In the genomic region with DNA sequence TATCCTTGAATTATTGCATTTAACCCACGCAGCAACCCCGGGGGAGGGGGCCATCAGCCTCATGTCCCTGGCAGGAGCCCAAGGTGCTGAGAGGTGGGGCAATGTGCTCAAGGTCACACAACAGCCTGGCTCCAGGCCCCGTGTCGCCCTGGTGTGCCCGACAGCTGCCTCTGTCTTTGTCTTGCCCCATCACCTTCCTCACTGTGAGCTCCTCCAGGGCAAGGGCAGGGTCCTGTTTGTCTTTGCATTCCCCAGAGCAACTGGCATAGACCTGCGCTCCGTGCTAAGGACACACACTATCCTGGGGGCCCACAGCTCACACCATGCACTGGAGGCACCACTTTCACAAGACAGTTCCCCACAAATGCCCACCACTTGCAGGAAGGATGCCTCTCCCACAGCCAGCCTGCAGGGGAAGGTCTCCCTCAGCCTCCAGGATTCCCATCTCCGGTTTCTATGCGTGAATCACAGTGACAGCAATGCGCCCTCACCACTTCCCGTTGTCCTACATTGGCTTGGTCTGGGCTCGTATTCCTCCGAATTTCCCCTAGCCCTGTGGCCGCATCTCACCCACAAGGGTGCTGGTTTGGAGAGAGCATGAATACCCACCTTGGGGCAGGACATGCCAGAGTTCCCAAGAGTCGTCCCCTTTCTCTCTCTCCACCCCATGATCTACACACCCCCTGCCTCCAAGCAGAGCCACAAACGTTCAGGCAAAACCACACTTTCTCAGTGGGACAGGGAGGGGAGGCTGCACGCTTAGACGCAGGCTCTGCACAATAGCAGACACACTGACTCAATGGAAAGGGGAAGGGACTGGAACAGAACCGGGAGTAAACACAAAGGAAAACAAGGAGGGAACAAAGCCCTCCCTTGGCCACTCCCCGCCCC, we compare ENCODE assay signal across 8 cellular contexts. TPM values are rescaled to one million over a fixed set of nuclear protein-coding genes. Genes with fewer than 3 reads are reported as not detected.
A peak's percentile ranks its signal among the peaks of the same experiment; 100 is the strongest.
DNase-seq lines count a peak whose midpoint lies in the region; ATAC-seq and TF ChIP-seq lines count a peak whose summit lies in the region.

No MANE protein-coding gene starts in this region.

- no TSS peak for BruUV-seq in PC-3 (replicated peaks; lab: Mats Ljungman, UMichigan)

- peak overlapping the region; percentile 99 for H3K27ac ChIP-seq in PC-3 (ENCODE audit: low read length)
- H3K27ac ChIP-seq in colonic mucosa: no peak overlapping the region

- peak overlapping the region; percentile 91 for H3K27ac Mint-ChIP-seq in memory B cell
- peak overlapping the region; percentile 96 for H3K27ac Mint-ChIP-seq in type B pancreatic cell

- H3K4me1 Mint-ChIP-seq in memory B cell (peaks cover 69% of the 10 kb centered on the region), type B pancreatic cell (ENCODE audit: unreplicated experiment) (peaks cover 61% of the 10 kb centered on the region)

- no peaks in the 10 kb centered on the region for H3K27me3 ChIP-seq in PC-3 (ENCODE audit: low read length)
- no peaks in the 10 kb centered on the region for H3K27me3 ChIP-seq in colonic mucosa

- H2AFZ ChIP-seq in PC-3 (ENCODE audit: low read length): no peak overlapping the region

- POLR2A ChIA-PET in PC-3 (lab: Charles Lee; ENCODE audit: unreplicated experiment): no interaction called here

- CTCF ChIA-PET in PC-3 (lab: Charles Lee): no interaction called here

- no peaks in the 10 kb centered on the region for H4K20me1 ChIP-seq in PC-3 (ENCODE audit: low read length)

- H3K9me3 ChIP-seq in PC-3 (ENCODE audit: low read length): no peaks in the 10 kb centered on the region
- no peaks in the 10 kb centered on the region for H3K9me3 ChIP-seq in colonic mucosa

- H3K9me3 Mint-ChIP-seq in memory B cell (no peaks in the 10 kb centered on the region), type B pancreatic cell (no peaks in the 10 kb centered on the region)

- H3K4me1 ChIP-seq in PC-3 (ENCODE audit: insufficient read depth, low read length) (peaks cover 60% of the 10 kb centered on the region), colonic mucosa (peaks cover 34% of the 10 kb centered on the region)

- no peaks in the 10 kb centered on the region for H3F3A ChIP-seq in PC-3 (ENCODE audit: low read length, unreplicated experiment)

- intact Hi-C loops in PC-3 (cut with micrococcal nuclease): loop anchor here (2.0 kb wide), 1 partner anchor 17 kb away; no protein-coding TSS in a partner anchor
- intact Hi-C loops in colonic mucosa (cut with DNase I): no loop called here

- H3K36me3 ChIP-seq in PC-3 (ENCODE audit: low read depth, low read length): no peaks in the 10 kb centered on the region
- H3K36me3 ChIP-seq in colonic mucosa: no peaks in the 10 kb centered on the region

- ATAC-seq in PC-3 (peak; percentile 34), memory B cell (ENCODE audit: low read depth) (no peak), HG03159 (IDR thresholded peaks at IDR 0.05; ENCODE audit: unreplicated experiment) (no peak)

- TF ChIP-seq CTCF in PC-3 (conservative IDR thresholded peaks at IDR 0.05; ENCODE audit: low read depth, low read length): no peak
- no peak for TF ChIP-seq CTCF in colonic mucosa (IDR thresholded peaks at IDR 0.05)
- peak; percentile 41 for TF ChIP-seq CTCF in type B pancreatic cell (conservative IDR thresholded peaks at IDR 0.05)

- peak overlapping the region; percentile 89 for H3K4me2 ChIP-seq in PC-3 (ENCODE audit: low read length)

- H3K4me3 Mint-ChIP-seq in memory B cell: peak overlapping the region; percentile 71
- H3K4me3 Mint-ChIP-seq in type B pancreatic cell: peak overlapping the region; percentile 85

- peak; percentile 75 for DNase-seq in ELF-1 (ENCODE audit: low read depth, low spot score)
- DNase-seq in PC-3: peak; percentile 80
- no peak for DNase-seq in colonic mucosa
- no peak for DNase-seq in memory B cell (ENCODE audit: low spot score in 2 of 2)
- no peak for DNase-seq in type B pancreatic cell (ENCODE audit: extremely low spot score, unreplicated experiment)
- DNase-seq in SKM-1 (lab: John Stamatoyannopoulos, UW; ENCODE audit: unreplicated experiment): no peak
- no peak for DNase-seq in NAMALWA (ENCODE audit: low spot score)

- no peaks in the 10 kb centered on the region for H3K9me2 ChIP-seq in PC-3 (replicated peaks; ENCODE audit: low read length)

- H3K4me3 ChIP-seq in PC-3 (ENCODE audit: low read length) (peak overlapping the region; percentile 56), colonic mucosa (no peak overlapping the region)

- peaks cover 82% of the 10 kb centered on the region for H3K79me2 ChIP-seq in PC-3 (ENCODE audit: low read length)

- no peaks in the 10 kb centered on the region for H3K27me3 Mint-ChIP-seq in memory B cell
- H3K27me3 Mint-ChIP-seq in type B pancreatic cell: no peaks in the 10 kb centered on the region

- H3K9ac ChIP-seq in PC-3 (ENCODE audit: low read length) (peak overlapping the region; percentile 94), colonic mucosa (ENCODE audit: low read depth in 2 of 2, low read length in 2 of 2) (peak overlapping the region; percentile 29 to 36)

- H3K36me3 Mint-ChIP-seq in memory B cell: peaks cover 5% of the 10 kb centered on the region
- H3K36me3 Mint-ChIP-seq in type B pancreatic cell: peaks cover 7% of the 10 kb centered on the region

RNA-seq across cellular contexts. Expression of a gene that starts 10.3 kb away (rescaled TPM):
- total RNA-seq in PC-3 (2014; rRNA removed) (7.0 and 10.3 TPM in 2 replicates), colonic mucosa (1 to 10 TPM; 5.9 to 9.6 TPM), type B pancreatic cell (ENCODE audit: low replicate concordance) (8.5 and 19.9 TPM in 2 replicates)

RNA-seq across cellular contexts. Expression of a gene that starts 25.6 kb away (rescaled TPM):
- total RNA-seq in PC-3 (2014; rRNA removed): 0.26 TPM in 1 of 2 replicates, not detected in the other
- under 1 TPM in 1 of 2 donors, not detected in 1; 0.11 TPM for total RNA-seq in colonic mucosa
- 0.24 and 0.34 TPM in 2 replicates for total RNA-seq in type B pancreatic cell (ENCODE audit: low replicate concordance)

RNA-seq across cellular contexts. Expression of a gene that starts 59.0 kb away (rescaled TPM):
- total RNA-seq in PC-3 (2014; rRNA removed): 8.1 and 13.8 TPM in 2 replicates
- total RNA-seq in colonic mucosa: 10 to 100 TPM; 12.8 to 18.9 TPM
- 2.8 and 8.2 TPM in 2 replicates for total RNA-seq in type B pancreatic cell (ENCODE audit: low replicate concordance)

Comparison
In these comparisons a context has a peak if more than half of its experiments do, and no peak if none do; other contexts are left out.
1. DNase-seq: peak in ELF-1 (single experiment) and PC-3 (single experiment); none in colonic mucosa (single experiment), memory B cell (0 of 2), type B pancreatic cell (single experiment), SKM-1 (single experiment) and NAMALWA (single experiment).